In genomic region chr5:140565780-140566095, GRCh38 we compare ENCODE assay signal across 8 cellular contexts. TPM values are rescaled to one million over a fixed set of nuclear protein-coding genes. Genes with fewer than 3 reads are reported as not detected.
DNase-seq lines count a peak whose midpoint lies in the region; ATAC-seq and TF ChIP-seq lines count a peak whose summit lies in the region.

No MANE protein-coding gene starts in this region.

- H3K4me1 ChIP-seq in DND-41 (ENCODE audit: insufficient read depth, low read length) (peaks cover 44% of the 10 kb centered on the region), PC-3 (ENCODE audit: insufficient read depth, low read length) (peaks cover 21% of the 10 kb centered on the region), endodermal cell (ENCODE audit: control insufficient read depth, insufficient read depth, low read length) (peaks cover 14% of the 10 kb centered on the region)

- H3K79me2 ChIP-seq in DND-41 (ENCODE audit: insufficient read depth, low read length) (peaks cover 39% of the 10 kb centered on the region), PC-3 (ENCODE audit: low read length) (peaks cover 36% of the 10 kb centered on the region)

- H3K9ac ChIP-seq in DND-41 (ENCODE audit: low read depth, low read length) (peak overlapping the region; percentile 88), PC-3 (ENCODE audit: low read length) (peak overlapping the region; percentile 92; the same call in 1 of the 2 replicates), endodermal cell (ENCODE audit: extremely low read depth, low read length, poor library complexity, severe bottlenecking) (no peak overlapping the region)

- intact Hi-C loops in PC-3 (cut with micrococcal nuclease) = loop anchor here (2.0 kb wide), 1 partner anchor 73 kb away; the partner anchor contains the start of gene TMCO6

- CTCF ChIA-PET in PC-3 (lab: Charles Lee) = interaction anchor here (1.0 kb wide), 1 partner anchor 220 kb away, joined by 3 read pairs; the partner anchor contains the start of gene HBEGF

- no peak overlapping the region for H2AFZ ChIP-seq in DND-41 (ENCODE audit: low read depth, low read length)
- no peak overlapping the region for H2AFZ ChIP-seq in PC-3 (ENCODE audit: low read length)

- H3K27ac ChIP-seq in DND-41 (ENCODE audit: low read length) (peak overlapping the region; percentile 79; the same call in 1 of the 2 replicates), PC-3 (ENCODE audit: low read length) (no peak overlapping the region), endodermal cell (ENCODE audit: low read depth, low read length) (no peak overlapping the region)

- BruUV-seq in PC-3 (replicated peaks; lab: Mats Ljungman, UMichigan) = no TSS peak

- H3K27me3 Mint-ChIP-seq in endodermal cell (ENCODE audit: insufficient read depth) (no peaks in the 10 kb centered on the region), osteocyte (ENCODE audit: unreplicated experiment) (no peaks in the 10 kb centered on the region)

- H3K4me2 ChIP-seq in DND-41 (ENCODE audit: insufficient read depth, low read length) = peak overlapping the region; percentile 83
- peak overlapping the region; percentile 94 for H3K4me2 ChIP-seq in PC-3 (ENCODE audit: low read length)

- POLR2A ChIA-PET in PC-3 (lab: Charles Lee; ENCODE audit: unreplicated experiment) = interaction anchor here (0.5 kb wide), 1 partner anchor 16 kb away, joined by 4 read pairs; no protein-coding TSS in a partner anchor

- H3F3A ChIP-seq in PC-3 (ENCODE audit: low read length, unreplicated experiment) = no peaks in the 10 kb centered on the region

- H3K9me3 ChIP-seq in DND-41 (ENCODE audit: insufficient read depth, low read length, severe bottlenecking) (no peaks in the 10 kb centered on the region), PC-3 (ENCODE audit: low read length) (no peaks in the 10 kb centered on the region), endodermal cell (ENCODE audit: control insufficient read depth, low read length) (no peaks in the 10 kb centered on the region)

- whole genome bisulfite sequencing in endodermal cell (ENCODE audit: insufficient coverage in 1 of 2, insufficient read length in 1 of 2), 2 experiments = 87 to 88% methylated on average over 4 of the region's 4 CpGs

- TF ChIP-seq CTCF in DND-41 (IDR thresholded peaks at IDR 0.05; ENCODE audit: borderline replicate concordance, extremely low read depth, low read length, poor library complexity, severe bottlenecking) (no peak), PC-3 (conservative IDR thresholded peaks at IDR 0.05; ENCODE audit: low read depth, low read length) (no peak), endodermal cell (conservative IDR thresholded peaks at IDR 0.05) (no peak), osteocyte (IDR thresholded peaks at IDR 0.05) (no peak)

- H3K4me1 Mint-ChIP-seq in endodermal cell (peaks cover 17% of the 10 kb centered on the region), osteocyte (ENCODE audit: unreplicated experiment) (peaks cover 36% of the 10 kb centered on the region)

- no peaks in the 10 kb centered on the region for H3K9me2 ChIP-seq in PC-3 (replicated peaks; ENCODE audit: low read length)

- peak overlapping the region; percentile 8 for H3K27ac Mint-ChIP-seq in endodermal cell
- peak overlapping the region; percentile 93 for H3K27ac Mint-ChIP-seq in osteocyte (ENCODE audit: unreplicated experiment)

- ATAC-seq in DND-41 (ENCODE audit: insufficient read depth, low read depth) = no peak
- ATAC-seq in PC-3 = no peak
- no peak for ATAC-seq in HG03342 (IDR thresholded peaks at IDR 0.05; ENCODE audit: unreplicated experiment)

- H4K20me1 ChIP-seq in DND-41 (ENCODE audit: insufficient read depth, low read length) (0 out of 2 replicates have a peak, but pooled peaks cover 5% of the 10 kb centered on the region), PC-3 (ENCODE audit: low read length) (no peaks in the 10 kb centered on the region)

- H3K9me3 Mint-ChIP-seq in endodermal cell = no peaks in the 10 kb centered on the region
- H3K9me3 Mint-ChIP-seq in osteocyte (ENCODE audit: unreplicated experiment) = no peaks in the 10 kb centered on the region

- peak overlapping the region; percentile 99 for H3K4me3 Mint-ChIP-seq in endodermal cell
- H3K4me3 Mint-ChIP-seq in osteocyte (ENCODE audit: unreplicated experiment) = peak overlapping the region; percentile 95

- peaks cover 52% of the 10 kb centered on the region for H3K36me3 ChIP-seq in DND-41 (ENCODE audit: insufficient read depth, low read length)
- H3K36me3 ChIP-seq in PC-3 (ENCODE audit: low read depth, low read length) = peaks cover 13% of the 10 kb centered on the region; the same call in 1 of the 2 replicates
- H3K36me3 ChIP-seq in endodermal cell (ENCODE audit: control insufficient read depth, insufficient read depth, low read length) = peaks cover 34% of the 10 kb centered on the region

- H3K27me3 ChIP-seq in DND-41 (ENCODE audit: insufficient read depth, low read length, poor library complexity) = no peaks in the 10 kb centered on the region
- H3K27me3 ChIP-seq in PC-3 (ENCODE audit: low read length) = no peaks in the 10 kb centered on the region
- no peaks in the 10 kb centered on the region for H3K27me3 ChIP-seq in endodermal cell (ENCODE audit: control insufficient read depth, insufficient read depth, low read length, poor library complexity, severe bottlenecking)

- peak overlapping the region; percentile 67 to 75; a peak in 3 of 4 replicates for H3K4me3 ChIP-seq in DND-41 (ENCODE audit: low read depth in 1 of 2, low read length in 2 of 2)
- H3K4me3 ChIP-seq in PC-3 (ENCODE audit: low read length) = peak overlapping the region; percentile 82
- peak overlapping the region; percentile 93 for H3K4me3 ChIP-seq in endodermal cell (ENCODE audit: low read length)

- DNase-seq in DND-41 = no peak
- DNase-seq in PC-3 = no peak
- DNase-seq in endodermal cell = no peak
- DNase-seq in osteocyte (ENCODE audit: extremely low spot score, unreplicated experiment) = peak; percentile 48
- DNase-seq in SK-N-DZ (ENCODE audit: low spot score) = no peak
- no peak for DNase-seq in NCI-H774 (lab: John Stamatoyannopoulos, UW)
- no peak for DNase-seq in NCI-H187 (lab: John Stamatoyannopoulos, UW)

- H3K36me3 Mint-ChIP-seq in endodermal cell (ENCODE audit: low read depth) = peaks cover 20% of the 10 kb centered on the region
- peaks cover 18% of the 10 kb centered on the region for H3K36me3 Mint-ChIP-seq in osteocyte (ENCODE audit: unreplicated experiment)

RNA-seq across cellular contexts. Expression of gene SLC35A4, which starts 1.1 kb away (rescaled TPM):
- total RNA-seq in PC-3 (2014; rRNA removed) (25.0 and 29.1 TPM in 2 replicates), endodermal cell (10 to 100 TPM; 61.6 to 68.9 TPM), osteocyte (79.6 and 80.9 TPM in 2 replicates)
- 60.1 TPM for polyA plus RNA-seq in endodermal cell (2013, experiment 1 of 2)
- polyA plus RNA-seq in endodermal cell (2013, experiment 2 of 2) = 54.3 TPM
- polyA plus RNA-seq in SK-N-DZ (2014; cell fraction: cytosol; rRNA removed) = 51.7 and 60.8 TPM in 2 replicates
- 10.4 and 28.0 TPM in 2 replicates for polyA plus RNA-seq in SK-N-DZ (2014; cell fraction: nucleus; rRNA removed)

RNA-seq across cellular contexts. Expression of gene APBB3, which starts 1.3 kb away (rescaled TPM):
- total RNA-seq in PC-3 (2014; rRNA removed) = 11.4 and 13.6 TPM in 2 replicates
- 10 to 100 TPM; 36.4 to 41.4 TPM for total RNA-seq in endodermal cell
- polyA plus RNA-seq in endodermal cell (2013, experiment 1 of 2) = 45.7 TPM
- polyA plus RNA-seq in endodermal cell (2013, experiment 2 of 2) = 33.2 TPM
- total RNA-seq in osteocyte = 62.3 and 70.7 TPM in 2 replicates
- polyA plus RNA-seq in SK-N-DZ (2014; cell fraction: cytosol; rRNA removed) = 28.2 and 32.4 TPM in 2 replicates
- polyA plus RNA-seq in SK-N-DZ (2014; cell fraction: nucleus; rRNA removed) = 209 and 239 TPM in 2 replicates

RNA-seq across cellular contexts. Expression of gene SRA1, which starts 8.5 kb away (rescaled TPM):
- total RNA-seq in PC-3 (2014; rRNA removed) (48.6 and 55.8 TPM in 2 replicates), endodermal cell (10 to 100 TPM; 40.5 to 42.9 TPM), osteocyte (41.9 and 43.7 TPM in 2 replicates)
- polyA plus RNA-seq in endodermal cell (2013, experiment 1 of 2) = 31.3 TPM
- 29.4 TPM for polyA plus RNA-seq in endodermal cell (2013, experiment 2 of 2)
- 19.3 and 22.7 TPM in 2 replicates for polyA plus RNA-seq in SK-N-DZ (2014; cell fraction: cytosol; rRNA removed)
- polyA plus RNA-seq in SK-N-DZ (2014; cell fraction: nucleus; rRNA removed) = 34.9 and 45.3 TPM in 2 replicates

RNA-seq across cellular contexts. Expression of gene EIF4EBP3, which starts 18.3 kb away (rescaled TPM):
- not detected in 2 replicates for total RNA-seq in PC-3 (2014; rRNA removed)
- total RNA-seq in endodermal cell = 1 to 10 TPM; 5.1 to 6.3 TPM
- 3.2 TPM for polyA plus RNA-seq in endodermal cell (2013, experiment 1 of 2)
- polyA plus RNA-seq in endodermal cell (2013, experiment 2 of 2) = 3.7 TPM
- 13.2 and 14.7 TPM in 2 replicates for total RNA-seq in osteocyte
- polyA plus RNA-seq in SK-N-DZ (2014; cell fraction: cytosol; rRNA removed) = 0.36 TPM in 1 of 2 replicates, not detected in the other
- 4.7 and 5.8 TPM in 2 replicates for polyA plus RNA-seq in SK-N-DZ (2014; cell fraction: nucleus; rRNA removed)
